In the genomic region with DNA sequence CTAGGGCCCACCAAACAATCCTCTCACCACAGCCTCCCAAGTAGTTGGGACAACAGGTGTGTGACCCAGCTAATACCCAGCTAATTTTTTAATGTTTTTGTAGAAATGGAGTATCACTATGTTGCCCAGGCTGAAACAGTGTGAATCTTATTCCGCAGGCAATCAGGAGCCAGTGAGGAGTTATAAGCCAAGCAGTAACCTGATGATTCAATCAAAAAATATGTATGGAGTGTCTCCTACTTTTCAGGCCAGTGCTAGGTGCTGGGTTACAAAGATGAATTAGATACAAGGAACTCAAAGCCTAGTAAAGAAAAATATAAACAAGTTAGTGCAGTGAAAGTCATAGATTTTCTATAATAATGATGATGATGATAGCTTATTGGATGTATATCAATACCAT, we compare ENCODE assay signal across 27 cellular contexts. TPM values are rescaled to one million over a fixed set of nuclear protein-coding genes. Genes with fewer than 3 reads are reported as not detected.
A peak's percentile ranks its signal among the peaks of the same experiment; 100 is the strongest.
DNase-seq lines count a peak whose midpoint lies in the region; ATAC-seq and TF ChIP-seq lines count a peak whose summit lies in the region.
"Had no signal": no experiment of that assay in that cellular context is flagged by ENCODE, and none has a peak within 500 bp of the region (broad histone marks: within the 10 kb centered on the region; RNA-seq: fewer than 3 reads in every experiment).

No MANE protein-coding gene starts in this region.

- in situ Hi-C loops in transverse colon (cut with MboI; ENCODE audit: low pct_ligation_motif_present in 1 of 4, low pct_unique_long_range_greater_than_20kb in 1 of 4, low sequenced_read_pairs in 3 of 4): no loop called here

- no peaks in the 10 kb centered on the region for H3K27me3 ChIP-seq in psoas muscle (ENCODE audit: insufficient read depth in 3 of 3, low read length in 2 of 3)
- H3K27me3 ChIP-seq in transverse colon: no peaks in the 10 kb centered on the region
- H3K27me3 ChIP-seq: esophagus squamous epithelium, pancreas, Peyer's patch had no signal

- peaks cover 23% of the 10 kb centered on the region for H3K4me1 Mint-ChIP-seq in chondrocyte (ENCODE audit: low read depth)
- H3K4me1 Mint-ChIP-seq: activated naive CD8-positive, alpha-beta T cell treated with anti-CD3 and anti-CD28 coated beads for 36 hours; CD4-positive, alpha-beta memory T cell had no signal

- H3K27ac Mint-ChIP-seq in chondrocyte (ENCODE audit: unreplicated experiment): peak overlapping the region; percentile 50
- H3K27ac Mint-ChIP-seq: activated naive CD8-positive, alpha-beta T cell treated with anti-CD3 and anti-CD28 coated beads for 36 hours; activated T-helper 2 cell treated with anti-CD3 and anti-CD28 coated beads, Interferon-gamma antibody, Interleukin-2, Interleukin-4, amounts not matched to agents 10 μg/mL and 5 μg/mL and 100 μg/mL, durations not matched to agents 14 hours and 24 hours and 36 hours; CD4-positive, alpha-beta memory T cell; natural killer cell treated with Interleukin-12 subunit alpha and Interleukin-12 subunit beta and Interleukin-15 and Interleukin-18, amount 100 ng/mL, for 72 hours had no signal

- no peak for TF ChIP-seq EP300 in transverse colon (IDR thresholded peaks at IDR 0.05; ENCODE audit: low read depth)

- no peak overlapping the region for H3K4me3 ChIP-seq in psoas muscle
- no peak overlapping the region for H3K4me3 ChIP-seq in transverse colon
- H3K4me3 ChIP-seq: coronary artery, esophagus squamous epithelium, pancreas, Peyer's patch had no signal

- H3K4me3 Mint-ChIP-seq in chondrocyte (ENCODE audit: unreplicated experiment): no peak overlapping the region
- H3K4me3 Mint-ChIP-seq: activated naive CD8-positive, alpha-beta T cell treated with anti-CD3 and anti-CD28 coated beads for 36 hours; CD4-positive, alpha-beta memory T cell; natural killer cell treated with Interleukin-12 subunit alpha and Interleukin-12 subunit beta and Interleukin-15 and Interleukin-18, amount 100 ng/mL, for 72 hours had no signal

- DNase-seq in AG20443 (ENCODE audit: low spot score) (peak; percentile 19), M059J (ENCODE audit: low read depth) (peak; percentile 76), chondrocyte (ENCODE audit: low spot score) (no peak), psoas muscle (no peak), NCI-H1417 treated with DMSO at 0.1 percent for 48 hours (lab: John Stamatoyannopoulos, UW) (no peak), transverse colon (no peak), HUDEP-2 (lab: John Stamatoyannopoulos, UW; ENCODE audit: unreplicated experiment in 76 of 76) (no peak), NCI-H187 (lab: John Stamatoyannopoulos, UW) (no peak)
- DNase-seq: activated CD4-positive, alpha-beta T cell treated with anti-CD3 and anti-CD28 coated beads, Interleukin-2, amount 50 U/mL, for 4 hours; activated CD8-positive, alpha-beta memory T cell treated with anti-CD3 and anti-CD28 coated beads, Interleukin-2, amount 50 U/mL, for 48 hours; activated naive CD8-positive, alpha-beta T cell treated with anti-CD3 and anti-CD28 coated beads for 36 hours; CD4-positive, alpha-beta memory T cell; esophagus squamous epithelium; GF-D8; Karpas-422; left colon; NCI-H1092 treated with DMSO at 0.1 percent for 48 hours; NCI-H510A treated with DMSO at 0.1 percent for 48 hours; NK-92 treated with Interleukin-12 subunit alpha and Interleukin-12 subunit beta, amount 100 ng/mL, for 24 hours; pancreas; Peyer's patch; T-helper 2 cell had no signal

- no peaks in the 10 kb centered on the region for H3K36me3 ChIP-seq in psoas muscle (ENCODE audit: insufficient read depth in 1 of 2, low read depth in 1 of 2)
- no peaks in the 10 kb centered on the region for H3K36me3 ChIP-seq in transverse colon
- H3K36me3 ChIP-seq: esophagus squamous epithelium, pancreas, Peyer's patch, WERI-Rb-1 had no signal

- ATAC-seq in psoas muscle: peak; percentile 81 to 91 (median 86)
- ATAC-seq: left colon; natural killer cell treated with Interleukin-12 subunit alpha and Interleukin-12 subunit beta and Interleukin-15 and Interleukin-18, amount 100 ng/mL, for 72 hours; pancreas; sciatic nerve had no signal

- TF ChIP-seq CTCF in chondrocyte (IDR thresholded peaks at IDR 0.05) (no peak), psoas muscle (IDR thresholded peaks at IDR 0.05) (no peak), transverse colon (IDR thresholded peaks at IDR 0.05) (no peak)

- no peaks in the 10 kb centered on the region for H3K36me3 Mint-ChIP-seq in chondrocyte (ENCODE audit: low read depth)
- H3K36me3 Mint-ChIP-seq: CD4-positive, alpha-beta memory T cell; natural killer cell treated with Interleukin-12 subunit alpha and Interleukin-12 subunit beta and Interleukin-15 and Interleukin-18, amount 100 ng/mL, for 72 hours had no signal

- peak overlapping the region; percentile 19 for H3K27ac ChIP-seq in psoas muscle
- no peak overlapping the region for H3K27ac ChIP-seq in transverse colon
- H3K27ac ChIP-seq: coronary artery, esophagus squamous epithelium, pancreas, Peyer's patch, WERI-Rb-1 had no signal

- H3K9me3 Mint-ChIP-seq in chondrocyte (ENCODE audit: low read depth): no peaks in the 10 kb centered on the region
- H3K9me3 Mint-ChIP-seq: activated naive CD8-positive, alpha-beta T cell treated with anti-CD3 and anti-CD28 coated beads for 36 hours; activated T-helper 2 cell treated with anti-CD3 and anti-CD28 coated beads, Interferon-gamma antibody, Interleukin-2, Interleukin-4, amounts not matched to agents 10 μg/mL and 5 μg/mL and 100 μg/mL, durations not matched to agents 14 hours and 24 hours and 36 hours; natural killer cell treated with Interleukin-12 subunit alpha and Interleukin-12 subunit beta and Interleukin-15 and Interleukin-18, amount 100 ng/mL, for 72 hours had no signal

- peaks cover 11% of the 10 kb centered on the region for H3K4me1 ChIP-seq in psoas muscle
- H3K4me1 ChIP-seq in transverse colon: no peaks in the 10 kb centered on the region
- H3K4me1 ChIP-seq: Peyer's patch had no signal

- H3K27me3 Mint-ChIP-seq in chondrocyte (ENCODE audit: low read depth): no peaks in the 10 kb centered on the region
- H3K27me3 Mint-ChIP-seq: activated naive CD8-positive, alpha-beta T cell treated with anti-CD3 and anti-CD28 coated beads for 36 hours had no signal

- TF ChIP-seq POLR2A in transverse colon (IDR thresholded peaks at IDR 0.05): no peak

- H3K9me3 ChIP-seq in psoas muscle: no peaks in the 10 kb centered on the region
- no peaks in the 10 kb centered on the region for H3K9me3 ChIP-seq in transverse colon
- H3K9me3 ChIP-seq: esophagus squamous epithelium, pancreas, Peyer's patch had no signal

- intact Hi-C loops in psoas muscle (cut with DNase I) (no loop called here), transverse colon (cut with DNase I; ENCODE audit: low total_unique reads) (no loop called here)

- WGBS in psoas muscle, 3 donors: 45 to 79% (median 51%) methylated on average over 1 of the region's 1 CpG
- whole genome bisulfite sequencing in transverse colon (ENCODE audit: low coverage in 1 of 2), 2 donors: 75 to 76% methylated on average over 1 of the region's 1 CpG

RNA-seq across cellular contexts. Expression of gene IFRD1, which starts 13.2 kb away (rescaled TPM):
- 60.2 and 78.6 TPM in 2 replicates for total RNA-seq in M059J (2014; rRNA removed; shearing (Covaris generic))
- total RNA-seq in chondrocyte (69.2 to 108 TPM (median 106 TPM) in 3 replicates), psoas muscle (100 to 1,000 TPM in 1 of 4 donors, 10 to 100 TPM in 3; 43.7 to 163 (median 54.0) TPM), transverse colon (10 to 100 TPM; 23.3 to 92.7 (median 52.0) TPM)
- 100 to 1,000 TPM in 1 of 3 donors, 10 to 100 TPM in 2; 34.7 to 153 (median 84.1) TPM for polyA plus RNA-seq in psoas muscle

RNA-seq across cellular contexts. Expression of gene LSMEM1, which starts 43.8 kb away (rescaled TPM):
- 1.3 TPM in 1 of 2 replicates, not detected in the other for total RNA-seq in M059J (2014; rRNA removed; shearing (Covaris generic))
- 1.5 to 4.0 TPM (median 3.3 TPM) in 3 replicates for total RNA-seq in chondrocyte
- total RNA-seq in psoas muscle: 1 to 10 TPM; 1.9 to 9.8 (median 8.0) TPM
- 10 to 100 TPM in 1 of 3 donors, 1 to 10 TPM in 2; 1.7 to 16.2 (median 6.4) TPM for polyA plus RNA-seq in psoas muscle
- total RNA-seq in transverse colon: 1 to 10 TPM in 1 of 4 donors, under 1 TPM in 1, not detected in 2; 0.96 to 4.0 TPM

Comparison
In these comparisons a context has a peak if more than half of its experiments do, and no peak if none do; other contexts are left out.
1. DNase-seq: peak in AG20443 (single experiment) and M059J (single experiment); none in chondrocyte (single experiment), psoas muscle (0 of 2), NCI-H1417 treated with DMSO at 0.1 percent for 48 hours (single experiment), transverse colon (single experiment), HUDEP-2 (0 of 76) and NCI-H187 (0 of 2).